In genomic region chr9:35161713-35162604, GRCh38 we compare ENCODE assay signal across 1 cellular context.
TF ChIP-seq lines count a peak whose summit lies in the region.

Gene UNC13B (plus strand): TSS chr9:35162009. CDS start chr9:35162284, 275 bp downstream.

TF ChIP-seq in HepG2, 621 proteins besides CTCF, POLR2A, EP300 and RAD21 (continued from another document and continues in another):
- TF ChIP-seq CREB1 (IDR thresholded peaks at IDR 0.05) (peak; percentile 39; the same call in 1 of the 2 replicates), CREB1 (CRISPR knock-in tag; IDR thresholded peaks at IDR 0.05) (peak; percentile 50), TCF12 (IDR thresholded peaks at IDR 0.05) (no peak), TCF12 (CRISPR knock-in tag; IDR thresholded peaks at IDR 0.05) (0 out of 2 replicates have a peak, but pooled peaks have one; percentile 43), SMAD3 (CRISPR knock-in tag; IDR thresholded peaks at IDR 0.05) (no peak), ZNF790 (CRISPR knock-in tag; IDR thresholded peaks at IDR 0.05; ENCODE audit: borderline replicate concordance) (no peak; the same call in 1 of the 2 replicates), ZBTB43 (CRISPR knock-in tag; conservative IDR thresholded peaks at IDR 0.05) (no peak), SMARCE1 (IDR thresholded peaks at IDR 0.05; ENCODE audit: borderline replicate concordance) (no peak), ZNF839 (CRISPR knock-in tag; IDR thresholded peaks at IDR 0.05; ENCODE audit: borderline replicate concordance) (peak; percentile 94), TAF1 (CRISPR knock-in tag; IDR thresholded peaks at IDR 0.05) (peak; percentile 98), SP5 (CRISPR knock-in tag; IDR thresholded peaks at IDR 0.05; ENCODE audit: borderline replicate concordance, low read depth) (peak; percentile 71; the same call in 1 of the 2 replicates), SKI (IDR thresholded peaks at IDR 0.05; ENCODE audit: partially characterized antibody) (peak; percentile 50), ZNF766 (CRISPR knock-in tag; IDR thresholded peaks at IDR 0.05; ENCODE audit: borderline replicate concordance) (peak; percentile 29; the same call in 1 of the 2 replicates), ZBTB25 (CRISPR knock-in tag; IDR thresholded peaks at IDR 0.05) (no peak; the same call in 1 of the 2 replicates), FOSL1 (CRISPR knock-in tag; IDR thresholded peaks at IDR 0.05; ENCODE audit: borderline replicate concordance) (no peak), ZNF318 (CRISPR knock-in tag; IDR thresholded peaks at IDR 0.05) (no peak), SP2 (CRISPR knock-in tag; IDR thresholded peaks at IDR 0.05) (peak; percentile 55), ZBTB20 (CRISPR knock-in tag; IDR thresholded peaks at IDR 0.05; ENCODE audit: borderline replicate concordance, low read depth) (no peak), ZNF652 (CRISPR knock-in tag; IDR thresholded peaks at IDR 0.05; ENCODE audit: borderline replicate concordance, low read depth) (no peak), ZNF660 (CRISPR knock-in tag; IDR thresholded peaks at IDR 0.05; ENCODE audit: borderline replicate concordance, low read depth) (no peak), HES4 (CRISPR knock-in tag; IDR thresholded peaks at IDR 0.05; ENCODE audit: borderline replicate concordance) (peak; percentile 82; the same call in 1 of the 2 replicates), ZNF879 (CRISPR knock-in tag; IDR thresholded peaks at IDR 0.05) (no peak), TSC22D2 (CRISPR knock-in tag; IDR thresholded peaks at IDR 0.05; ENCODE audit: borderline replicate concordance) (no peak), ZNF441 (CRISPR knock-in tag; IDR thresholded peaks at IDR 0.05; ENCODE audit: borderline replicate concordance) (0 out of 2 replicates have a peak, but pooled peaks have one; percentile 36), ZC3H13 (CRISPR knock-in tag; IDR thresholded peaks at IDR 0.05) (peak; percentile 71)
- TF ChIP-seq, protein P1, sequence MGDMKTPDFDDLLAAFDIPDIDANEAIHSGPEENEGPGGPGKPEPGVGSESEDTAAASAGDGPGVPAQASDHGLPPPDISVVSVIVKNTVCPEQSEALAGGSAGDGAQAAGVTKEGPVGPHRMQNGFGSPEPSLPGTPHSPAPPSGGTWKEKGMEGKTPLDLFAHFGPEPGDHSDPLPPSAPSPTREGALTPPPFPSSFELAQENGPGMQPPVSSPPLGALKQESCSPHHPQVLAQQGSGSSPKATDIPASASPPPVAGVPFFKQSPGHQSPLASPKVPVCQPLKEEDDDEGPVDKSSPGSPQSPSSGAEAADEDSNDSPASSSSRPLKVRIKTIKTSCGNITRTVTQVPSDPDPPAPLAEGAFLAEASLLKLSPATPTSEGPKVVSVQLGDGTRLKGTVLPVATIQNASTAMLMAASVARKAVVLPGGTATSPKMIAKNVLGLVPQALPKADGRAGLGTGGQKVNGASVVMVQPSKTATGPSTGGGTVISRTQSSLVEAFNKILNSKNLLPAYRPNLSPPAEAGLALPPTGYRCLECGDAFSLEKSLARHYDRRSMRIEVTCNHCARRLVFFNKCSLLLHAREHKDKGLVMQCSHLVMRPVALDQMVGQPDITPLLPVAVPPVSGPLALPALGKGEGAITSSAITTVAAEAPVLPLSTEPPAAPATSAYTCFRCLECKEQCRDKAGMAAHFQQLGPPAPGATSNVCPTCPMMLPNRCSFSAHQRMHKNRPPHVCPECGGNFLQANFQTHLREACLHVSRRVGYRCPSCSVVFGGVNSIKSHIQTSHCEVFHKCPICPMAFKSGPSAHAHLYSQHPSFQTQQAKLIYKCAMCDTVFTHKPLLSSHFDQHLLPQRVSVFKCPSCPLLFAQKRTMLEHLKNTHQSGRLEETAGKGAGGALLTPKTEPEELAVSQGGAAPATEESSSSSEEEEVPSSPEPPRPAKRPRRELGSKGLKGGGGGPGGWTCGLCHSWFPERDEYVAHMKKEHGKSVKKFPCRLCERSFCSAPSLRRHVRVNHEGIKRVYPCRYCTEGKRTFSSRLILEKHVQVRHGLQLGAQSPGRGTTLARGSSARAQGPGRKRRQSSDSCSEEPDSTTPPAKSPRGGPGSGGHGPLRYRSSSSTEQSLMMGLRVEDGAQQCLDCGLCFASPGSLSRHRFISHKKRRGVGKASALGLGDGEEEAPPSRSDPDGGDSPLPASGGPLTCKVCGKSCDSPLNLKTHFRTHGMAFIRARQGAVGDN (CRISPR knock-in tag; IDR thresholded peaks at IDR 0.05): peak; percentile 92
- TF ChIP-seq, protein P2, sequence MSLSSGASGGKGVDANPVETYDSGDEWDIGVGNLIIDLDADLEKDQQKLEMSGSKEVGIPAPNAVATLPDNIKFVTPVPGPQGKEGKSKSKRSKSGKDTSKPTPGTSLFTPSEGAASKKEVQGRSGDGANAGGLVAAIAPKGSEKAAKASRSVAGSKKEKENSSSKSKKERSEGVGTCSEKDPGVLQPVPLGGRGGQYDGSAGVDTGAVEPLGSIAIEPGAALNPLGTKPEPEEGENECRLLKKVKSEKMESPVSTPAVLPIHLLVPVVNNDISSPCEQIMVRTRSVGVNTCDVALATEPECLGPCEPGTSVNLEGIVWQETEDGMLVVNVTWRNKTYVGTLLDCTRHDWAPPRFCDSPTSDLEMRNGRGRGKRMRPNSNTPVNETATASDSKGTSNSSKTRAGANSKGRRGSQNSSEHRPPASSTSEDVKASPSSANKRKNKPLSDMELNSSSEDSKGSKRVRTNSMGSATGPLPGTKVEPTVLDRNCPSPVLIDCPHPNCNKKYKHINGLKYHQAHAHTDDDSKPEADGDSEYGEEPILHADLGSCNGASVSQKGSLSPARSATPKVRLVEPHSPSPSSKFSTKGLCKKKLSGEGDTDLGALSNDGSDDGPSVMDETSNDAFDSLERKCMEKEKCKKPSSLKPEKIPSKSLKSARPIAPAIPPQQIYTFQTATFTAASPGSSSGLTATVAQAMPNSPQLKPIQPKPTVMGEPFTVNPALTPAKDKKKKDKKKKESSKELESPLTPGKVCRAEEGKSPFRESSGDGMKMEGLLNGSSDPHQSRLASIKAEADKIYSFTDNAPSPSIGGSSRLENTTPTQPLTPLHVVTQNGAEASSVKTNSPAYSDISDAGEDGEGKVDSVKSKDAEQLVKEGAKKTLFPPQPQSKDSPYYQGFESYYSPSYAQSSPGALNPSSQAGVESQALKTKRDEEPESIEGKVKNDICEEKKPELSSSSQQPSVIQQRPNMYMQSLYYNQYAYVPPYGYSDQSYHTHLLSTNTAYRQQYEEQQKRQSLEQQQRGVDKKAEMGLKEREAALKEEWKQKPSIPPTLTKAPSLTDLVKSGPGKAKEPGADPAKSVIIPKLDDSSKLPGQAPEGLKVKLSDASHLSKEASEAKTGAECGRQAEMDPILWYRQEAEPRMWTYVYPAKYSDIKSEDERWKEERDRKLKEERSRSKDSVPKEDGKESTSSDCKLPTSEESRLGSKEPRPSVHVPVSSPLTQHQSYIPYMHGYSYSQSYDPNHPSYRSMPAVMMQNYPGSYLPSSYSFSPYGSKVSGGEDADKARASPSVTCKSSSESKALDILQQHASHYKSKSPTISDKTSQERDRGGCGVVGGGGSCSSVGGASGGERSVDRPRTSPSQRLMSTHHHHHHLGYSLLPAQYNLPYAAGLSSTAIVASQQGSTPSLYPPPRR (CRISPR knock-in tag; IDR thresholded peaks at IDR 0.05; ENCODE audit: borderline replicate concordance): 0 out of 2 replicates have a peak, but pooled peaks have one; percentile 39
- TF ChIP-seq, protein P3, sequence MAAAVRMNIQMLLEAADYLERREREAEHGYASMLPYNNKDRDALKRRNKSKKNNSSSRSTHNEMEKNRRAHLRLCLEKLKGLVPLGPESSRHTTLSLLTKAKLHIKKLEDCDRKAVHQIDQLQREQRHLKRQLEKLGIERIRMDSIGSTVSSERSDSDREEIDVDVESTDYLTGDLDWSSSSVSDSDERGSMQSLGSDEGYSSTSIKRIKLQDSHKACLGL (CRISPR knock-in tag; IDR thresholded peaks at IDR 0.05): peak; percentile 90
- TF ChIP-seq, protein P4, sequence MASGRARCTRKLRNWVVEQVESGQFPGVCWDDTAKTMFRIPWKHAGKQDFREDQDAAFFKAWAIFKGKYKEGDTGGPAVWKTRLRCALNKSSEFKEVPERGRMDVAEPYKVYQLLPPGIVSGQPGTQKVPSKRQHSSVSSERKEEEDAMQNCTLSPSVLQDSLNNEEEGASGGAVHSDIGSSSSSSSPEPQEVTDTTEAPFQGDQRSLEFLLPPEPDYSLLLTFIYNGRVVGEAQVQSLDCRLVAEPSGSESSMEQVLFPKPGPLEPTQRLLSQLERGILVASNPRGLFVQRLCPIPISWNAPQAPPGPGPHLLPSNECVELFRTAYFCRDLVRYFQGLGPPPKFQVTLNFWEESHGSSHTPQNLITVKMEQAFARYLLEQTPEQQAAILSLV (CRISPR knock-in tag; IDR thresholded peaks at IDR 0.05; ENCODE audit: borderline replicate concordance): peak; percentile 57; the same call in 1 of the 2 replicates
- TF ChIP-seq, protein P5, sequence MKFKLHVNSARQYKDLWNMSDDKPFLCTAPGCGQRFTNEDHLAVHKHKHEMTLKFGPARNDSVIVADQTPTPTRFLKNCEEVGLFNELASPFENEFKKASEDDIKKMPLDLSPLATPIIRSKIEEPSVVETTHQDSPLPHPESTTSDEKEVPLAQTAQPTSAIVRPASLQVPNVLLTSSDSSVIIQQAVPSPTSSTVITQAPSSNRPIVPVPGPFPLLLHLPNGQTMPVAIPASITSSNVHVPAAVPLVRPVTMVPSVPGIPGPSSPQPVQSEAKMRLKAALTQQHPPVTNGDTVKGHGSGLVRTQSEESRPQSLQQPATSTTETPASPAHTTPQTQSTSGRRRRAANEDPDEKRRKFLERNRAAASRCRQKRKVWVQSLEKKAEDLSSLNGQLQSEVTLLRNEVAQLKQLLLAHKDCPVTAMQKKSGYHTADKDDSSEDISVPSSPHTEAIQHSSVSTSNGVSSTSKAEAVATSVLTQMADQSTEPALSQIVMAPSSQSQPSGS (CRISPR knock-in tag; IDR thresholded peaks at IDR 0.05): 0 out of 2 replicates have a peak, but pooled peaks have one; percentile 52
- TF ChIP-seq, protein P6, sequence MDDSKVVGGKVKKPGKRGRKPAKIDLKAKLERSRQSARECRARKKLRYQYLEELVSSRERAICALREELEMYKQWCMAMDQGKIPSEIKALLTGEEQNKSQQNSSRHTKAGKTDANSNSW (CRISPR knock-in tag; IDR thresholded peaks at IDR 0.05; ENCODE audit: borderline replicate concordance): peak; percentile 56; the same call in 1 of the 2 replicates
